ENCODE assay signal across 8 cellular contexts in the genomic region with DNA sequence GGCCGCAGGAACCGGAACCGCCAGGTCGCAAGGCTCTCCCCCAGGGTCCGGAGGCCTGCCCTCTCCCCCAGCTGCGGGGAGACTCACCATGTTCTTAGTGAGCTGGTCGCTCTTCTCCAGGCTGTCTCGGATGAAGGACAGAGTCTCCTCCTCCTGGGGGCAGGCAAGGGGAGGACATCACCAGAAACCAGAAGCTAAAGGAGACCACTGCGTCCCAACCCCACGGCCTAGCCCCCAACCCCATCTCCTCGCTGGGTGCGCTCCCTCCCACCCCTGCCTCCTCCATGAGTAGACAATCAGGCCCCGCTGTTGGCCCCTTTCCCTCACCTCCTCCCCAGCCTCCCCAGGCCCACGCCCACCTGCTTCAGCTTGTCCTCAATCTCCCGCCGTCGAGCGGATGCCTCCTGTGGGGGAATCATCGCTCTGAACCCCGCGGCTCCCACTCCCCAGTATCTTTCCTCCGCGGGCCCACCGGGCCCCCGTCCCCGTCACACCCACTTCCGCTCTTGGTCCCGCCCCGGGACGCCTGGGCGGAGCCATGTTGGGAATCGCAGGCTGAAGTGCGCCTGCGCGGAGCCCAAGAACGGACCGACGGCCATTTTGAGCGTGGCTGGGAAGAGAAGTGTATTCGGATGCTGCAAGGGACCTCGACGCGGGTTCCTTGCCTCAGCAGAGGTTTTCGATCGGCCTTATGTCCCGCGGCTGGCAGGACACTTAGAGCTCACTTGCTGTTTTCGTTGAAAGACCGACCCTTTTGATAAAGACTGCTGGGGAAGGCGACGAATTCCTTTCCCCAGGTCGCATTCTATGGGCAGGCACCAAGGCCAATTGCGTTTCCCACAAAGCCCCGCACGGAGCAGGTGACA. TPM values are rescaled to one million over a fixed set of nuclear protein-coding genes. Genes with fewer than 3 reads are reported as not detected.
DNase-seq lines count a peak whose midpoint lies in the region; ATAC-seq and FAIRE-seq lines count a peak whose summit lies in the region.

Gene EXOC7, minus strand, starts transcription at position 514 of the 866 bp plus-strand sequence. Its CDS starts 95 bp downstream, at position 419.

- H3K36me3 Mint-ChIP-seq in T-helper 1 cell treated with Interleukin-12 subunit alpha and Interleukin-12 subunit beta and Interleukin-4 antibody, amounts not matched to agents 30 μg/mL and 1 μg/mL, for 36 hours (ENCODE audit: low read depth) = peaks cover 26% of the 10 kb centered on the region

- ATAC-seq in HG02798 (IDR thresholded peaks at IDR 0.05; ENCODE audit: poor library complexity, unreplicated experiment) = peak; percentile 96
- ATAC-seq in left ventricle myocardium superior = peak; percentile 99

- no peaks in the 10 kb centered on the region for H3K9me3 Mint-ChIP-seq in T-helper 1 cell treated with Interleukin-12 subunit alpha and Interleukin-12 subunit beta and Interleukin-4 antibody, amounts not matched to agents 30 μg/mL and 1 μg/mL, for 36 hours

- intact Hi-C loops in left ventricle myocardium superior (cut with micrococcal nuclease) = no loop called here

- peak within 1 kb of the TSS; percentile 87 for H3K27ac Mint-ChIP-seq in T-helper 1 cell treated with Interleukin-12 subunit alpha and Interleukin-12 subunit beta and Interleukin-4 antibody, amounts not matched to agents 30 μg/mL and 1 μg/mL, for 36 hours

- peak within 1 kb of the TSS; percentile 89 for H3K4me3 Mint-ChIP-seq in T-helper 1 cell treated with Interleukin-12 subunit alpha and Interleukin-12 subunit beta and Interleukin-4 antibody, amounts not matched to agents 30 μg/mL and 1 μg/mL, for 36 hours

- peak; percentile 82 for DNase-seq in GM04504 (ENCODE audit: low read depth)
- DNase-seq in NCI-H1694 (lab: John Stamatoyannopoulos, UW) = peak; percentile 87
- DNase-seq in amniotic stem cell (lab: John Stamatoyannopoulos, UW) = peak; percentile 83
- peak; percentile 95 for DNase-seq in left ventricle myocardium superior
- DNase-seq in pulmonary artery endothelial cell (ENCODE audit: low read depth, low spot score) = peak; percentile 46
- peak; percentile 100 for DNase-seq in urothelium cell line (ENCODE audit: low spot score)

- H3K27me3 Mint-ChIP-seq in T-helper 1 cell treated with Interleukin-12 subunit alpha and Interleukin-12 subunit beta and Interleukin-4 antibody, amounts not matched to agents 30 μg/mL and 1 μg/mL, for 36 hours (ENCODE audit: low read depth) = no peaks in the 10 kb centered on the region

- FAIRE-seq in urothelium cell line (lab: Jason Lieb, UNC) = peak; percentile 74

- H3K4me1 Mint-ChIP-seq in T-helper 1 cell treated with Interleukin-12 subunit alpha and Interleukin-12 subunit beta and Interleukin-4 antibody, amounts not matched to agents 30 μg/mL and 1 μg/mL, for 36 hours (ENCODE audit: low read depth) = peaks cover 21% of the 10 kb centered on the region

RNA-seq across cellular contexts. Expression of gene EXOC7, which starts in this region (rescaled TPM):
- total RNA-seq in left ventricle myocardium superior (82.2 TPM), pulmonary artery endothelial cell (82.1 and 89.1 TPM in 2 replicates)

Comparison
In these comparisons a context has a peak if more than half of its experiments do, and no peak if none do; other contexts are left out.
1. Peak in every context shown above with its lines: DNase-seq and ATAC-seq.
2. DNase-seq: peak in every context shown above with its lines; median percentile 100 in urothelium cell line; 95 in left ventricle myocardium superior; 87 in NCI-H1694; 83 in amniotic stem cell; 82 in GM04504; 46 in pulmonary artery endothelial cell.